Comparison of ENCODE assay signal across 1 cellular context in the genomic region with DNA sequence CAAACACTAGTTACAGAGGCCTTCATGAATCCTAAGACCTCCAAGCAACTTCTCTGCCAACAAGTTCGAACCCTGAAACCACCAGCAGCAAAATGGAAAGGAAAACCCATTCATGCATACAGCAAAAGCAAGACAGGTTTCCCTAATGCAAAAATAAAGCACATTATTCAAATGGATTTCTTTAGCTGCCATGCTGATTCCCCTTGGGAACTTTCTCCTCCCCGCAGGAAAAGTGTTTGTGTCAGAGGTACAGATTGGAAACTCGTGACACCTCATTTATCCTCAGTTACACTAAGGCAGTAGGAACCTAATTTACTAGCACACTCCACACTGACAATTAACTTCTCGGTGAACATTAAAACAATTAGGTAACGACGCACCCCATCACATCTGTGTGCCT.
TF ChIP-seq lines count a peak whose summit lies in the region.

No MANE protein-coding gene starts in this region.

TF ChIP-seq in IMR-90, 13 proteins besides CTCF, POLR2A, EP300 and RAD21:
- TF ChIP-seq, protein P1, sequence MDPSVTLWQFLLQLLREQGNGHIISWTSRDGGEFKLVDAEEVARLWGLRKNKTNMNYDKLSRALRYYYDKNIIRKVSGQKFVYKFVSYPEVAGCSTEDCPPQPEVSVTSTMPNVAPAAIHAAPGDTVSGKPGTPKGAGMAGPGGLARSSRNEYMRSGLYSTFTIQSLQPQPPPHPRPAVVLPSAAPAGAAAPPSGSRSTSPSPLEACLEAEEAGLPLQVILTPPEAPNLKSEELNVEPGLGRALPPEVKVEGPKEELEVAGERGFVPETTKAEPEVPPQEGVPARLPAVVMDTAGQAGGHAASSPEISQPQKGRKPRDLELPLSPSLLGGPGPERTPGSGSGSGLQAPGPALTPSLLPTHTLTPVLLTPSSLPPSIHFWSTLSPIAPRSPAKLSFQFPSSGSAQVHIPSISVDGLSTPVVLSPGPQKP (IDR thresholded peaks at IDR 0.05; ENCODE audit: borderline replicate concordance, low read depth, low read length), result no peak
